Comparison of ENCODE assay signal across 18 cellular contexts in the genomic region with DNA sequence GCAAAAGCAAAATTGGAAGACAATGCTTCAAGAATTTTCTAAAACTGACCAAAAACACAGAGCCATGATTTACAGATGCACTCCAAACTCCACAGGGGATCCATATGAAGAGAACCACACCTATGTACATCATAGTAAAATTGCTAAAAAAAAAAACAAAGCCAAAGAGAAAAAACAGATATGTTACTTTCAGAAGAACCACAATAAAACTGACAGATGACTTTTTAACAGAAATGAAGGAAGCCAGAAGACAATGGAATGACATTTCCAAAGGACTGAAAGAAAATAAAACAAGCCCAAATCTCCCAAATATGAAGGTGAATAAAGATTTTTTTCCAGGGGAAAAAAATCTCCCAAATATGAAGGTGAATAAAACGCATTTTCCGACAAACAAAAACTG. TPM values are rescaled to one million over a fixed set of nuclear protein-coding genes. Genes with fewer than 3 reads are reported as not detected.
DNase-seq lines count a peak whose midpoint lies in the region; ATAC-seq, FAIRE-seq and TF ChIP-seq lines count a peak whose summit lies in the region.
"Had no signal": no experiment of that assay in that cellular context is flagged by ENCODE, and none has a peak within 500 bp of the region (broad histone marks: within the 10 kb centered on the region; RNA-seq: fewer than 3 reads in every experiment).

No MANE protein-coding gene starts in this region.

- H3K36me3 ChIP-seq in HepG2 (replicated peaks in 1 of 2; ENCODE audit: control insufficient read depth in 1 of 2, insufficient read depth in 2 of 2, low read length in 2 of 2): no peaks in the 10 kb centered on the region
- H3K36me3 ChIP-seq in right lobe of liver: no peaks in the 10 kb centered on the region
- no peaks in the 10 kb centered on the region for H3K36me3 ChIP-seq in adipocyte (ENCODE audit: control insufficient read depth, insufficient read depth, low read length, severe bottlenecking)
- H3K36me3 ChIP-seq in A673 (ENCODE audit: insufficient read depth, low read length, poor library complexity, severe bottlenecking): no peaks in the 10 kb centered on the region

- TF ChIP-seq POLR2A in HepG2 (IDR thresholded peaks at IDR 0.05; ENCODE audit: insufficient read depth in 1 of 2, low read depth in 2 of 2, low read length in 2 of 2) (no peak), right lobe of liver (IDR thresholded peaks at IDR 0.05) (no peak)

- no peak overlapping the region for H3K4me2 ChIP-seq in HepG2 (ENCODE audit: low read depth, low read length)
- H3K4me2 ChIP-seq: GM23338 had no signal

- no peak for TF ChIP-seq EP300 in HepG2 (IDR thresholded peaks at IDR 0.05; ENCODE audit: low read depth in 2 of 2, low read length in 2 of 2)
- no peak for TF ChIP-seq EP300 in HepG2 (CRISPR knock-in tag; IDR thresholded peaks at IDR 0.05; ENCODE audit: borderline replicate concordance)

- ATAC-seq in HepG2 (no peak), right lobe of liver (no peak)
- ATAC-seq: GM23338 had no signal

- TF ChIP-seq RAD21 in HepG2 (CRISPR knock-in tag; IDR thresholded peaks at IDR 0.05): no peak

- H3K27ac ChIP-seq in HepG2 (ENCODE audit: extremely low read length, insufficient read depth, low read length): no peak overlapping the region
- no peak overlapping the region for H3K27ac ChIP-seq in right lobe of liver
- H3K27ac ChIP-seq in A673 (ENCODE audit: low read depth, low read length, poor library complexity, severe bottlenecking): no peak overlapping the region
- H3K27ac ChIP-seq: SK-N-MC had no signal

- no peaks in the 10 kb centered on the region for H4K20me1 ChIP-seq in HepG2 (ENCODE audit: insufficient read depth, low read length)

- POLR2A ChIA-PET in HepG2 (lab: Yijun Ruan, JAX) (no interaction called here), A673 (lab: Charles Lee; ENCODE audit: low non-redundant PET) (no interaction called here)

- peaks cover 0 to 4% of the 10 kb centered on the region in 2 experiments; a peak in 2 of 5 replicates for H3K27me3 ChIP-seq in HepG2 (ENCODE audit: control insufficient read depth in 1 of 2, insufficient read depth in 2 of 2, low read length in 2 of 2)
- no peaks in the 10 kb centered on the region for H3K27me3 ChIP-seq in right lobe of liver
- no peaks in the 10 kb centered on the region for H3K27me3 ChIP-seq in adipocyte (replicated peaks; ENCODE audit: control insufficient read depth, insufficient read depth, low read length)
- no peaks in the 10 kb centered on the region for H3K27me3 ChIP-seq in A673 (replicated peaks; ENCODE audit: insufficient read depth, low read depth, low read length, poor library complexity)

- CTCF ChIA-PET in HepG2 (lab: Yijun Ruan, JAX; ENCODE audit: low intra/inter-chr PET ratio, low total read pairs) (no interaction called here), A673 (lab: Charles Lee) (no interaction called here)

- no TSS peak for BruUV-seq in HepG2 (replicated peaks; lab: Mats Ljungman, UMichigan)
- no TSS peak for BruUV-seq in A673 (replicated peaks; lab: Mats Ljungman, UMichigan)

- no peak for TF ChIP-seq CTCF in HepG2 (CRISPR knock-in tag; IDR thresholded peaks at IDR 0.05)
- TF ChIP-seq CTCF in right lobe of liver (IDR thresholded peaks at IDR 0.05): no peak
- TF ChIP-seq CTCF in A673 (conservative IDR thresholded peaks at IDR 0.05; ENCODE audit: low read depth, low read length): no peak

- H3K4me3 ChIP-seq in HepG2 (replicated peaks in 1 of 3; ENCODE audit: insufficient read depth in 1 of 3, low read depth in 2 of 3, low read length in 3 of 3): no peak overlapping the region
- no peak overlapping the region for H3K4me3 ChIP-seq in right lobe of liver
- H3K4me3 ChIP-seq in adipocyte (ENCODE audit: low read length): peak overlapping the region; percentile 35
- H3K4me3 ChIP-seq in A673 (ENCODE audit: low read depth, low read length, poor library complexity, severe bottlenecking): no peak overlapping the region
- H3K4me3 ChIP-seq: GM23338, SK-N-MC had no signal

- FAIRE-seq in HepG2 (lab: Jason Lieb, UNC): no peak

- no peaks in the 10 kb centered on the region for H3K4me1 ChIP-seq in HepG2 (ENCODE audit: insufficient read depth, low read length)
- peaks cover 0 to 1% (median 0%) of the 10 kb centered on the region in 4 donors for H3K4me1 ChIP-seq in right lobe of liver
- H3K4me1 ChIP-seq in adipocyte (ENCODE audit: control insufficient read depth, insufficient read depth, low read length): peaks cover under 1% of the 10 kb centered on the region
- peaks cover 4% of the 10 kb centered on the region for H3K4me1 ChIP-seq in A673 (ENCODE audit: insufficient read depth, low read length, poor library complexity, severe bottlenecking)

- in situ Hi-C loops in HepG2 (cut with HindIII; ENCODE audit: extremely low pct_ligation_motif_present, low pct_unique_long_range_greater_than_20kb): no loop called here

- intact Hi-C loops in HepG2 (cut with micrococcal nuclease; ENCODE audit: unreplicated experiment): no loop called here
- intact Hi-C loops in right lobe of liver (cut with DNase I): no loop called here
- intact Hi-C loops in A673 (cut with micrococcal nuclease; ENCODE audit: unreplicated experiment): no loop called here

- 55% methylated on average over 2 of the region's 2 CpGs for WGBS in HepG2 (ENCODE audit: low lambda C conversion rate)
- no CpG with 5 or more reads among the region's 2 CpGs for WGBS in right lobe of liver (ENCODE audit: insufficient coverage, low coverage, low lambda C conversion rate, missing lambda C conversion rate)

- DNase-seq in HepG2 (ENCODE audit: low spot score): no peak
- DNase-seq in right lobe of liver: no peak
- DNase-seq in M059J (ENCODE audit: low read depth): peak; percentile 30
- DNase-seq in adipocyte (ENCODE audit: low read depth): no peak
- peak; percentile 6 for DNase-seq in myocyte (ENCODE audit: low read depth)
- DNase-seq in A673 (ENCODE audit: low spot score): no peak
- DNase-seq in medulla oblongata (ENCODE audit: extremely low spot score): no peak
- DNase-seq in SHP77 treated with DMSO at 0.1 percent for 48 hours (lab: John Stamatoyannopoulos, UW): no peak
- DNase-seq: GF-D8, NCI-H1048, NCI-H1436 treated with DMSO at 0.1 percent for 48 hours, NCI-H2029, NCI-H2171 treated with DMSO at 0.1 percent for 48 hours, NCI-H446, NCI-H526 treated with DMSO at 0.1 percent for 48 hours, Right ventricle myocardium superior had no signal

- H3K79me2 ChIP-seq in HepG2 (ENCODE audit: insufficient read depth, low read length): no peaks in the 10 kb centered on the region

- H3K9me3 ChIP-seq in HepG2 (ENCODE audit: low read length) (peaks cover 9% of the 10 kb centered on the region; the same call in 1 of the 2 replicates), right lobe of liver (peaks cover 0 to 4% (median 0%) of the 10 kb centered on the region in 4 donors), adipocyte (ENCODE audit: control insufficient read depth, low read length) (peaks cover 18% of the 10 kb centered on the region), A673 (ENCODE audit: low read depth, low read length, poor library complexity, severe bottlenecking) (peaks cover 19% of the 10 kb centered on the region)

- no peak overlapping the region for H3K9ac ChIP-seq in HepG2 (ENCODE audit: insufficient read depth, low read depth, low read length)
- H3K9ac ChIP-seq in adipocyte (ENCODE audit: low read length): no peak overlapping the region

- no peak overlapping the region for H2AFZ ChIP-seq in HepG2 (ENCODE audit: low read length)
- H2AFZ ChIP-seq: GM23338 had no signal

TF ChIP-seq in HepG2, 621 proteins besides CTCF, POLR2A, EP300 and RAD21:
- TF ChIP-seq DPF2 (CRISPR knock-in tag; IDR thresholded peaks at IDR 0.05; ENCODE audit: borderline replicate concordance, low read depth): no peak
- TF ChIP-seq ZNF317 (CRISPR knock-in tag; IDR thresholded peaks at IDR 0.05): peak; percentile 97

RNA-seq across cellular contexts. Expression of a gene that starts 17.5 kb away (rescaled TPM):
- total RNA-seq in HepG2 (2016; rRNA removed; fragmentation: Illumina TruSeq; extraction: Trizol): 0.02 TPM in 1 of 2 replicates, not detected in the other
- total RNA-seq in HepG2 (2016; cell fraction: cytosol; rRNA removed; fragmentation: Illumina TruSeq; extraction: Trizol; ENCODE audit: low read depth): 0.09 TPM in 1 of 2 replicates, not detected in the other
- total RNA-seq in HepG2 (2016; cell fraction: insoluble cytoplasmic fraction; rRNA removed; fragmentation: Illumina TruSeq; extraction: Trizol): not detected in 2 replicates
- total RNA-seq in HepG2 (2016; cell fraction: membrane; rRNA removed; fragmentation: Illumina TruSeq; extraction: Trizol): 0.03 TPM in 1 of 2 replicates, not detected in the other
- total RNA-seq in HepG2 (2016; cell fraction: nucleus; rRNA removed; fragmentation: Illumina TruSeq; extraction: Trizol): 0.09 TPM in 1 of 2 replicates, not detected in the other
- polyA plus RNA-seq in HepG2 (2011; rRNA removed): 0.03 TPM in 1 of 2 replicates, not detected in the other
- polyA plus RNA-seq in HepG2 (2011; cell fraction: cytosol; rRNA removed): 0.01 TPM in 1 of 2 replicates, not detected in the other
- polyA plus RNA-seq in HepG2 (2011; cell fraction: nucleus; rRNA removed): 0.06 and 0.07 TPM in 2 replicates
- polyA plus RNA-seq in HepG2 (2012): 0.05 and 0.07 TPM in 2 replicates
- not detected in 2 replicates for polyA plus RNA-seq in HepG2 (2016; cell fraction: cytosol; fragmentation: Illumina TruSeq; extraction: Trizol; ENCODE audit: low read depth)
- 0.08 TPM in 1 of 2 replicates, not detected in the other for polyA plus RNA-seq in HepG2 (2016; cell fraction: insoluble cytoplasmic fraction; fragmentation: Illumina TruSeq; extraction: Trizol; ENCODE audit: low read depth)
- not detected in 2 replicates for polyA plus RNA-seq in HepG2 (2016; cell fraction: membrane; fragmentation: Illumina TruSeq; extraction: Trizol; ENCODE audit: low read depth)
- 0.08 TPM in 1 of 2 replicates, not detected in the other for polyA plus RNA-seq in HepG2 (2016; cell fraction: nucleus; fragmentation: Illumina TruSeq; extraction: Trizol; ENCODE audit: insufficient read depth, low read depth)
- polyA minus RNA-seq in HepG2 (2011; rRNA and poly(A)+ RNA removed; ENCODE audit: low replicate concordance): 0.16 and 3.9 TPM in 2 replicates
- polyA minus RNA-seq in HepG2 (2011; cell fraction: cytosol; rRNA and poly(A)+ RNA removed): not detected in 2 replicates
- 0.12 and 0.13 TPM in 2 replicates for polyA minus RNA-seq in HepG2 (2011; cell fraction: nucleus; rRNA and poly(A)+ RNA removed)
- total RNA-seq in right lobe of liver: 1 to 10 TPM in 1 of 6 experiments, under 1 TPM in 5; 0.29 to 1.2 (median 0.60) TPM
- total RNA-seq in M059J (2014; rRNA removed; shearing (Covaris generic)): 6.2 and 8.5 TPM in 2 replicates
- 1.6 and 1.8 TPM in 2 replicates for total RNA-seq in myocyte
- polyA plus RNA-seq in myocyte (2012): 0.93 TPM
- total RNA-seq in A673 (2021): 9.5 and 10.8 TPM in 2 replicates

Comparison
In these comparisons a context has a peak if more than half of its experiments do, and no peak if none do; other contexts are left out.
1. DNase-seq: peak in M059J (single experiment) and myocyte (single experiment); none in HepG2 (single experiment), right lobe of liver (0 of 3), adipocyte (single experiment), A673 (single experiment), medulla oblongata (single experiment) and SHP77 treated with DMSO at 0.1 percent for 48 hours (single experiment).